ENCODE assay signal across 20 cellular contexts in genomic region chr12:66668311-66668710, GRCh38.
DNase-seq lines count a peak whose midpoint lies in the region; ATAC-seq lines count a peak whose summit lies in the region.
"Had no signal": no experiment of that assay in that cellular context is flagged by ENCODE, and none has a peak within 500 bp of the region (broad histone marks: within the 10 kb centered on the region; RNA-seq: fewer than 3 reads in every experiment).

No MANE protein-coding gene starts in this region.

- DNase-seq in NCI-H1694 treated with DMSO at 0.1 percent for 48 hours (lab: John Stamatoyannopoulos, UW) (peak; percentile 8), NCI-H1694 (lab: John Stamatoyannopoulos, UW) (no peak), NCI-H2171 (lab: John Stamatoyannopoulos, UW) (peak; percentile 74), amniotic epithelial cell (ENCODE audit: low read depth) (peak; percentile 10), skeletal muscle cell (ENCODE audit: low read depth) (peak; percentile 18), HuH-7.5 (ENCODE audit: low spot score) (no peak), NCI-H748 (lab: John Stamatoyannopoulos, UW; ENCODE audit: unreplicated experiment) (no peak)
- DNase-seq: activated CD4-positive, alpha-beta T cell treated with anti-CD3 and anti-CD28 coated beads for 36 hours; effector CD4-positive, alpha-beta T cell; erythroblast; GF-D8; HCEC 1CT; left ventricle myocardium superior; MV-4-11; NCI-H2081 treated with DMSO at 0.1 percent for 48 hours; T-helper 1 cell had no signal

- no peak for ATAC-seq in GM18520 (IDR thresholded peaks at IDR 0.05; ENCODE audit: unreplicated experiment)
- ATAC-seq: activated CD4-positive, alpha-beta T cell treated with anti-CD3 and anti-CD28 coated beads for 36 hours; K562; left ventricle myocardium superior had no signal

- H3K4me3 ChIP-seq in skeletal muscle cell (ENCODE audit: low read depth, low read length), result no peak overlapping the region
- H3K4me3 ChIP-seq: BLaER1, K562, SJSA1 had no signal

Comparison
In these comparisons a context has a peak if more than half of its experiments do, and no peak if none do; other contexts are left out.
1. DNase-seq: peak in NCI-H1694 treated with DMSO at 0.1 percent for 48 hours (single experiment), NCI-H2171 (single experiment), amniotic epithelial cell (single experiment) and skeletal muscle cell (single experiment); none in NCI-H1694 (single experiment), HuH-7.5 (single experiment) and NCI-H748 (single experiment).